1 cellular context compared by ENCODE assay signal in genomic region chr6:36754582-36755434, GRCh38.
TF ChIP-seq lines count a peak whose summit lies in the region.

No MANE protein-coding gene starts in this region.

TF ChIP-seq in GM12878, 131 proteins besides CTCF, POLR2A, EP300 and RAD21:
- no peak for TF ChIP-seq RELB (IDR thresholded peaks at IDR 0.05; ENCODE audit: low read depth)
- no peak for TF ChIP-seq ZNF274 (IDR thresholded peaks at IDR 0.05; ENCODE audit: insufficient read depth, insufficient read length)
- TF ChIP-seq IKZF1 (conservative IDR thresholded peaks at IDR 0.05): peak; percentile 50
- no peak for TF ChIP-seq BCL11A (IDR thresholded peaks at IDR 0.05; ENCODE audit: low read depth, low read length)
- no peak for TF ChIP-seq MYC (IDR thresholded peaks at IDR 0.05; ENCODE audit: insufficient read depth, insufficient read length, insufficient replicate concordance, low read length, severe bottlenecking)
- peak; percentile 26 to 30; a peak in 1 of 4 replicates for TF ChIP-seq IKZF2 (IDR thresholded peaks at IDR 0.05)
- TF ChIP-seq NFYA (IDR thresholded peaks at IDR 0.05; ENCODE audit: borderline replicate concordance, low read depth, low read length): no peak
- peak; percentile 51 for TF ChIP-seq CUX1 (IDR thresholded peaks at IDR 0.05; ENCODE audit: insufficient replicate concordance, low read depth, low read length)
- peak; percentile 35; the same call in 1 of the 2 replicates for TF ChIP-seq EED (IDR thresholded peaks at IDR 0.05; ENCODE audit: low read depth)
- TF ChIP-seq MEF2B (IDR thresholded peaks at IDR 0.05; ENCODE audit: partially characterized antibody, poor library complexity, severe bottlenecking): peak; percentile 72
- TF ChIP-seq MAX (IDR thresholded peaks at IDR 0.05; ENCODE audit: low read depth, low read length): no peak
